In the genomic region with DNA sequence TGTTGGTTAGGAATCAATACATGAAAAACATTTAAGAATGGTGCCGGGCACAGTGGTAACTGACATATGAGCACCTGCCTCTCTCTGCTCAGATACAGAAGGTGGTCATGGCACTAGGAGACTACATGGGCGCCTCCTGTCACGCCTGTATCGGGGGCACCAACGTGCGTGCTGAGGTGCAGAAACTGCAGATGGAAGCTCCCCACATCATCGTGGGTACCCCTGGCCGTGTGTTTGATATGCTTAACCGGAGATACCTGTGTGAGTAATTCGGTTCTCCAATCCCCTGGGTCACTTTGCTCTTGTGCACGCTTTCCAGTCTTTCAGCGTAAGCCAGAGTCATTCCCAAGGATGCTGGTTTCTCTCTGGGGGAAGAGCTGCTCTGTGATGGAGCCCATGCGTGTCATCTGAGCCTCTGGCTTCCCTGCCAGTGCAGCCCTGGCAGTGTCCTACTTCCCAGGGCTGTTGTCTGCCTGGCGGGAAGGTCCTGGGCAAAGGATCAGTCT, we compare ENCODE assay signal across 11 cellular contexts. TPM values are rescaled to one million over a fixed set of nuclear protein-coding genes. Genes with fewer than 3 reads are reported as not detected.
A peak's percentile ranks its signal among the peaks of the same experiment; 100 is the strongest.
DNase-seq lines count a peak whose midpoint lies in the region; ATAC-seq and TF ChIP-seq lines count a peak whose summit lies in the region.
"Had no signal": no experiment of that assay in that cellular context is flagged by ENCODE, and none has a peak within 500 bp of the region (broad histone marks: within the 10 kb centered on the region; RNA-seq: fewer than 3 reads in every experiment).

No MANE protein-coding gene starts in this region.

- peak overlapping the region; percentile 46 for H3K27ac Mint-ChIP-seq in activated T-helper 1 cell treated with anti-CD3 and anti-CD28 coated beads, Interleukin-12 subunit alpha, Interleukin-12 subunit beta, Interleukin-2, Interleukin-4 antibody, amounts not matched to agents 30 ng/mL and 10 ng/mL and 1 ng/mL, durations not matched to agents 14 hours and 24 hours and 36 hours
- H3K27ac Mint-ChIP-seq in memory B cell: peak overlapping the region; percentile 72

- ATAC-seq in memory B cell (ENCODE audit: low read depth) (no peak), GM21423 (IDR thresholded peaks at IDR 0.05; ENCODE audit: unreplicated experiment) (no peak)

- H3K4me3 Mint-ChIP-seq in activated T-helper 1 cell treated with anti-CD3 and anti-CD28 coated beads, Interleukin-12 subunit alpha, Interleukin-12 subunit beta, Interleukin-2, Interleukin-4 antibody, amounts not matched to agents 30 ng/mL and 10 ng/mL and 1 ng/mL, durations not matched to agents 14 hours and 24 hours and 36 hours: peak overlapping the region; percentile 94
- no peak overlapping the region for H3K4me3 Mint-ChIP-seq in memory B cell

- in situ Hi-C loops in GM18951 (cut with MboI; ENCODE audit: low sequenced_read_pairs, unreplicated experiment): no loop called here

- peaks cover 78% of the 10 kb centered on the region for H3K36me3 Mint-ChIP-seq in activated T-helper 1 cell treated with anti-CD3 and anti-CD28 coated beads, Interleukin-12 subunit alpha, Interleukin-12 subunit beta, Interleukin-2, Interleukin-4 antibody, amounts not matched to agents 30 ng/mL and 10 ng/mL and 1 ng/mL, durations not matched to agents 14 hours and 24 hours and 36 hours (ENCODE audit: low read depth)
- H3K36me3 Mint-ChIP-seq in memory B cell: peaks cover 28% of the 10 kb centered on the region

- H3K27ac ChIP-seq in ACC112 (ENCODE audit: low read depth, low read length): peak overlapping the region; percentile 88; the same call in 1 of the 2 replicates
- H3K27ac ChIP-seq: thyroid gland had no signal

- peaks cover 81% of the 10 kb centered on the region for H3K4me1 Mint-ChIP-seq in activated T-helper 1 cell treated with anti-CD3 and anti-CD28 coated beads, Interleukin-12 subunit alpha, Interleukin-12 subunit beta, Interleukin-2, Interleukin-4 antibody, amounts not matched to agents 30 ng/mL and 10 ng/mL and 1 ng/mL, durations not matched to agents 14 hours and 24 hours and 36 hours (ENCODE audit: low read depth)
- peaks cover 52% of the 10 kb centered on the region for H3K4me1 Mint-ChIP-seq in memory B cell

- no peak overlapping the region for H2AFZ ChIP-seq in ACC112 (ENCODE audit: low read length, unreplicated experiment)

- H3K4me1 ChIP-seq in ACC112 (ENCODE audit: control insufficient read depth, insufficient read depth, low read length, unreplicated experiment): peaks cover 65% of the 10 kb centered on the region

- peaks cover 52% of the 10 kb centered on the region for H3K36me3 ChIP-seq in ACC112 (ENCODE audit: insufficient read depth, low read length)

- intact Hi-C loops in activated T-helper 1 cell treated with anti-CD3 and anti-CD28 coated beads, Interleukin-12 subunit alpha, Interleukin-12 subunit beta, Interleukin-2, Interleukin-4 antibody, amounts not matched to agents 30 ng/mL and 10 ng/mL and 1 ng/mL, durations not matched to agents 14 hours and 24 hours and 36 hours (cut with micrococcal nuclease): no loop called here

- peaks cover 2% of the 10 kb centered on the region for H3K27me3 Mint-ChIP-seq in activated T-helper 1 cell treated with anti-CD3 and anti-CD28 coated beads, Interleukin-12 subunit alpha, Interleukin-12 subunit beta, Interleukin-2, Interleukin-4 antibody, amounts not matched to agents 30 ng/mL and 10 ng/mL and 1 ng/mL, durations not matched to agents 14 hours and 24 hours and 36 hours (ENCODE audit: insufficient read depth)
- H3K27me3 Mint-ChIP-seq in memory B cell: no peaks in the 10 kb centered on the region

- H3K79me2 ChIP-seq in ACC112 (ENCODE audit: control insufficient read depth, insufficient read depth, low read length, unreplicated experiment): peaks cover 67% of the 10 kb centered on the region

- peak overlapping the region; percentile 90; the same call in 1 of the 2 replicates for H3K4me3 ChIP-seq in ACC112 (ENCODE audit: low read depth, low read length)
- H3K4me3 ChIP-seq: thyroid gland had no signal

- no peaks in the 10 kb centered on the region for H3K9me3 Mint-ChIP-seq in activated T-helper 1 cell treated with anti-CD3 and anti-CD28 coated beads, Interleukin-12 subunit alpha, Interleukin-12 subunit beta, Interleukin-2, Interleukin-4 antibody, amounts not matched to agents 30 ng/mL and 10 ng/mL and 1 ng/mL, durations not matched to agents 14 hours and 24 hours and 36 hours
- no peaks in the 10 kb centered on the region for H3K9me3 Mint-ChIP-seq in memory B cell

- peak; percentile 34 for TF ChIP-seq POLR2A in GM18951 (IDR thresholded peaks at IDR 0.05; ENCODE audit: extremely low read depth, insufficient read depth, insufficient read length)

- DNase-seq in activated T-helper 1 cell treated with anti-CD3 and anti-CD28 coated beads, Interleukin-12 subunit alpha, Interleukin-12 subunit beta, Interleukin-2, Interleukin-4 antibody, amounts not matched to agents 30 ng/mL and 10 ng/mL and 1 ng/mL, durations not matched to agents 14 hours and 24 hours and 36 hours (ENCODE audit: low spot score): no peak
- DNase-seq in memory B cell (ENCODE audit: low spot score in 2 of 2): no peak
- no peak for DNase-seq in NCI-H1694 treated with DMSO at 0.1 percent for 48 hours (lab: John Stamatoyannopoulos, UW)
- DNase-seq in cerebellar nuclear complex (lab: John Stamatoyannopoulos, UW): no peak
- no peak for DNase-seq in pons (ENCODE audit: low spot score)
- DNase-seq: MV-4-11; stimulated activated CD4-positive, alpha-beta T cell treated with anti-CD3 and anti-CD28 coated beads, Interleukin-4, amount 100 ng/mL, for 24 hours; thyroid gland had no signal

- no peaks in the 10 kb centered on the region for H3K27me3 ChIP-seq in ACC112 (ENCODE audit: insufficient read depth, low read length)
- H3K27me3 ChIP-seq: thyroid gland had no signal

RNA-seq across cellular contexts. Expression of a gene that starts 3.0 kb away (rescaled TPM):
- 2.4 and 3.3 TPM in 2 replicates for total RNA-seq in activated T-helper 1 cell treated with anti-CD3 and anti-CD28 coated beads, Interleukin-12 subunit alpha, Interleukin-12 subunit beta, Interleukin-2, Interleukin-4 antibody, amounts not matched to agents 30 ng/mL and 10 ng/mL and 1 ng/mL, durations not matched to agents 14 hours and 24 hours and 36 hours

RNA-seq across cellular contexts. Expression of a gene that starts 7.2 kb away (rescaled TPM):
- total RNA-seq in activated T-helper 1 cell treated with anti-CD3 and anti-CD28 coated beads, Interleukin-12 subunit alpha, Interleukin-12 subunit beta, Interleukin-2, Interleukin-4 antibody, amounts not matched to agents 30 ng/mL and 10 ng/mL and 1 ng/mL, durations not matched to agents 14 hours and 24 hours and 36 hours: 108 and 111 TPM in 2 replicates

RNA-seq across cellular contexts. Expression of a gene that starts 13.4 kb away (rescaled TPM):
- total RNA-seq in activated T-helper 1 cell treated with anti-CD3 and anti-CD28 coated beads, Interleukin-12 subunit alpha, Interleukin-12 subunit beta, Interleukin-2, Interleukin-4 antibody, amounts not matched to agents 30 ng/mL and 10 ng/mL and 1 ng/mL, durations not matched to agents 14 hours and 24 hours and 36 hours: 0.20 and 0.78 TPM in 2 replicates

RNA-seq across cellular contexts. Expression of a gene that starts 14.8 kb away (rescaled TPM):
- total RNA-seq in activated T-helper 1 cell treated with anti-CD3 and anti-CD28 coated beads, Interleukin-12 subunit alpha, Interleukin-12 subunit beta, Interleukin-2, Interleukin-4 antibody, amounts not matched to agents 30 ng/mL and 10 ng/mL and 1 ng/mL, durations not matched to agents 14 hours and 24 hours and 36 hours: 102 and 104 TPM in 2 replicates

RNA-seq across cellular contexts. Expression of a gene that starts 17.9 kb away (rescaled TPM):
- 2.2 and 3.3 TPM in 2 replicates for total RNA-seq in activated T-helper 1 cell treated with anti-CD3 and anti-CD28 coated beads, Interleukin-12 subunit alpha, Interleukin-12 subunit beta, Interleukin-2, Interleukin-4 antibody, amounts not matched to agents 30 ng/mL and 10 ng/mL and 1 ng/mL, durations not matched to agents 14 hours and 24 hours and 36 hours
